In genomic region chr11:66335531-66336233, GRCh38 we compare ENCODE assay signal across 8 cellular contexts. TPM values are rescaled to one million over a fixed set of nuclear protein-coding genes. Genes with fewer than 3 reads are reported as not detected.
DNase-seq lines count a peak whose midpoint lies in the region; ATAC-seq and TF ChIP-seq lines count a peak whose summit lies in the region.

No MANE protein-coding gene starts in this region.

- no peak for TF ChIP-seq EP300 in suprapubic skin (IDR thresholded peaks at IDR 0.05)

- H3K4me1 ChIP-seq in suprapubic skin: peaks cover 62% of the 10 kb centered on the region

- TF ChIP-seq POLR2A in suprapubic skin (IDR thresholded peaks at IDR 0.05): no peak

- no peaks in the 10 kb centered on the region for H3K9me3 ChIP-seq in suprapubic skin

- peak overlapping the region; percentile 84 for H3K27ac ChIP-seq in caudate nucleus (ENCODE audit: low read depth, low read length)
- H3K27ac ChIP-seq in suprapubic skin: peak overlapping the region; percentile 90

- 4% methylated on average over 11 of the region's 35 CpGs for WGBS in suprapubic skin

- no peak for TF ChIP-seq CTCF in suprapubic skin (IDR thresholded peaks at IDR 0.05)

- no peaks in the 10 kb centered on the region for H3K27me3 ChIP-seq in suprapubic skin

- DNase-seq in COLO668 (lab: John Stamatoyannopoulos, UW; ENCODE audit: unreplicated experiment): peak; percentile 26
- DNase-seq in MV-4-11 (lab: John Stamatoyannopoulos, UW): peak; percentile 40
- peak in 6 of 61 donors; percentile 22 to 55 (median 26) for DNase-seq in caudate nucleus (lab: John Stamatoyannopoulos, UW)
- peak; percentile 61 for DNase-seq in kidney tubule cell (ENCODE audit: low spot score)
- DNase-seq in suprapubic skin (ENCODE audit: low spot score in 2 of 2): peak in 1 of 2 donors; percentile 70
- DNase-seq in superior temporal gyrus (ENCODE audit: extremely low spot score): no peak
- no peak for DNase-seq in NCI-H1048 (lab: John Stamatoyannopoulos, UW)

- H3K36me3 ChIP-seq in suprapubic skin: peaks cover 53% of the 10 kb centered on the region

- no peak for ATAC-seq in GM21723 (IDR thresholded peaks at IDR 0.05; ENCODE audit: unreplicated experiment)

- peak overlapping the region; percentile 71 for H3K4me3 ChIP-seq in suprapubic skin

RNA-seq across cellular contexts. Expression of gene RIN1, which starts 0.6 kb away (rescaled TPM):
- 10 to 100 TPM; 40.3 to 73.6 (median 60.3) TPM for total RNA-seq in suprapubic skin

RNA-seq across cellular contexts. Expression of gene BRMS1, which starts 9.2 kb away (rescaled TPM):
- total RNA-seq in suprapubic skin: 10 to 100 TPM; 45.7 to 60.3 (median 57.3) TPM

RNA-seq across cellular contexts. Expression of gene B4GAT1, which starts 11.7 kb away (rescaled TPM):
- 10 to 100 TPM; 14.4 to 31.9 (median 20.6) TPM for total RNA-seq in suprapubic skin

RNA-seq across cellular contexts. Expression of gene CD248, which starts 18.8 kb away (rescaled TPM):
- total RNA-seq in suprapubic skin: 10 to 100 TPM in 2 of 4 donors, 1 to 10 TPM in 2; 5.9 to 32.6 (median 19.2) TPM

RNA-seq across cellular contexts. Expression of gene SLC29A2, which starts 35.9 kb away (rescaled TPM):
- 1 to 10 TPM; 2.2 to 4.7 (median 3.9) TPM for total RNA-seq in suprapubic skin

Comparison
In these comparisons a context has a peak if more than half of its experiments do, and no peak if none do; other contexts are left out.
1. DNase-seq: peak in COLO668 (single experiment), MV-4-11 (single experiment) and kidney tubule cell (single experiment); none in superior temporal gyrus (single experiment) and NCI-H1048 (single experiment).